21 cellular contexts compared by ENCODE assay signal in genomic region chr21:46540087-46540710, GRCh38.
DNase-seq lines count a peak whose midpoint lies in the region; ATAC-seq and TF ChIP-seq lines count a peak whose summit lies in the region.
"Had no signal": no experiment of that assay in that cellular context is flagged by ENCODE, and none has a peak within 500 bp of the region (broad histone marks: within the 10 kb centered on the region; RNA-seq: fewer than 3 reads in every experiment).

No MANE protein-coding gene starts in this region.

- CTCF ChIA-PET in CD8-positive, alpha-beta memory T cell (lab: Charles Lee) = interaction anchor here (1.1 kb wide), 1 partner anchor 23 kb away, joined by 3 read pairs; no protein-coding TSS in a partner anchor

- H3K36me3 Mint-ChIP-seq in CD8-positive, alpha-beta memory T cell = peaks cover 12 to 90% (median 34%) of the 10 kb centered on the region in 3 donors
- H3K36me3 Mint-ChIP-seq in effector memory CD8-positive, alpha-beta T cell (ENCODE audit: insufficient read depth) = peaks cover 51% of the 10 kb centered on the region
- peaks cover 10 to 83% (median 70%) of the 10 kb centered on the region in 3 donors for H3K36me3 Mint-ChIP-seq in naive thymus-derived CD8-positive, alpha-beta T cell

- H3K9me3 ChIP-seq in CD8-positive, alpha-beta memory T cell (ENCODE audit: low read length) = no peaks in the 10 kb centered on the region
- H3K9me3 ChIP-seq in WERI-Rb-1 (ENCODE audit: severe bottlenecking) = no peaks in the 10 kb centered on the region
- H3K9me3 ChIP-seq: upper lobe of left lung had no signal

- peak; percentile 88 for ATAC-seq in effector memory CD8-positive, alpha-beta T cell (replicated peaks)
- no peak for ATAC-seq in naive thymus-derived CD8-positive, alpha-beta T cell
- ATAC-seq: activated CD8-positive, alpha-beta memory T cell treated with anti-CD3 and anti-CD28 coated beads, Interleukin-2, amount 10 ng/mL, durations not matched to agents 7 days and 5 days; foreskin keratinocyte had no signal

- H3K9me3 Mint-ChIP-seq in CD8-positive, alpha-beta memory T cell = no peaks in the 10 kb centered on the region
- no peaks in the 10 kb centered on the region for H3K9me3 Mint-ChIP-seq in effector memory CD8-positive, alpha-beta T cell
- H3K9me3 Mint-ChIP-seq in naive thymus-derived CD8-positive, alpha-beta T cell = no peaks in the 10 kb centered on the region
- H3K9me3 Mint-ChIP-seq: central memory CD8-positive, alpha-beta T cell; HFFc6 had no signal

- H3K27me3 ChIP-seq in CD8-positive, alpha-beta memory T cell (ENCODE audit: insufficient read depth, low read length, poor library complexity, severe bottlenecking) = no peaks in the 10 kb centered on the region
- no peaks in the 10 kb centered on the region for H3K27me3 ChIP-seq in WERI-Rb-1 (ENCODE audit: insufficient read depth, low read depth, severe bottlenecking)
- H3K27me3 ChIP-seq: foreskin keratinocyte, upper lobe of left lung had no signal

- POLR2A ChIA-PET in CD8-positive, alpha-beta memory T cell (lab: Charles Lee) = no interaction called here
- POLR2A ChIA-PET in naive thymus-derived CD8-positive, alpha-beta T cell (lab: Charles Lee) = interaction anchor here (0.6 to 4.9 kb wide), 4 partner anchors 9 to 12 kb away, joined by 4 to 37 read pairs (median 9); no protein-coding TSS in a partner anchor

- H3K27ac ChIP-seq in CD8-positive, alpha-beta memory T cell (ENCODE audit: low read depth, low read length) = no peak overlapping the region
- no peak overlapping the region for H3K27ac ChIP-seq in WERI-Rb-1
- H3K27ac ChIP-seq: foreskin keratinocyte had no signal

- H3K4me1 Mint-ChIP-seq in CD8-positive, alpha-beta memory T cell = peaks cover 3 to 64% (median 11%) of the 10 kb centered on the region in 3 donors
- H3K4me1 Mint-ChIP-seq in effector memory CD8-positive, alpha-beta T cell (ENCODE audit: low read depth in 2 of 2) = peaks cover 0 to 60% of the 10 kb centered on the region in 2 donors
- H3K4me1 Mint-ChIP-seq in naive thymus-derived CD8-positive, alpha-beta T cell = peaks cover 24 to 97% (median 88%) of the 10 kb centered on the region in 4 donors
- H3K4me1 Mint-ChIP-seq: activated CD8-positive, alpha-beta memory T cell treated with anti-CD3 and anti-CD28 coated beads, Interleukin-2, amount 10 ng/mL, durations not matched to agents 7 days and 5 days had no signal

- H3K4me3 Mint-ChIP-seq in CD8-positive, alpha-beta memory T cell = peak overlapping the region in 4 of 7 donors; percentile 11 to 79 (median 72)
- peak overlapping the region in 1 of 2 donors; percentile 45 for H3K4me3 Mint-ChIP-seq in effector memory CD8-positive, alpha-beta T cell
- peak overlapping the region in 6 of 10 donors; percentile 4 to 77 (median 54) for H3K4me3 Mint-ChIP-seq in naive thymus-derived CD8-positive, alpha-beta T cell
- H3K4me3 Mint-ChIP-seq: activated CD8-positive, alpha-beta memory T cell treated with anti-CD3 and anti-CD28 coated beads, Interleukin-2, amount 10 ng/mL, durations not matched to agents 7 days and 5 days; central memory CD8-positive, alpha-beta T cell; HFFc6 had no signal

- no peak for TF ChIP-seq CTCF in WERI-Rb-1 (IDR thresholded peaks at IDR 0.05; ENCODE audit: low read depth, low read length)

- peaks cover 33% of the 10 kb centered on the region for H3K36me3 ChIP-seq in CD8-positive, alpha-beta memory T cell (ENCODE audit: insufficient read depth, low read length)
- H3K36me3 ChIP-seq in WERI-Rb-1 = peaks cover 69% of the 10 kb centered on the region

- no peaks in the 10 kb centered on the region for H3K27me3 Mint-ChIP-seq in CD8-positive, alpha-beta memory T cell
- H3K27me3 Mint-ChIP-seq in effector memory CD8-positive, alpha-beta T cell = no peaks in the 10 kb centered on the region
- no peaks in the 10 kb centered on the region for H3K27me3 Mint-ChIP-seq in naive thymus-derived CD8-positive, alpha-beta T cell
- H3K27me3 Mint-ChIP-seq: activated CD8-positive, alpha-beta memory T cell treated with anti-CD3 and anti-CD28 coated beads, Interleukin-2, amount 10 ng/mL, durations not matched to agents 7 days and 5 days; central memory CD8-positive, alpha-beta T cell had no signal

- peak; percentile 54 for DNase-seq in activated CD8-positive, alpha-beta memory T cell treated with anti-CD3 and anti-CD28 coated beads for 24 hours
- DNase-seq in activated CD8-positive, alpha-beta memory T cell treated with anti-CD3 and anti-CD28 coated beads, Interleukin-2, amount 50 U/mL, for 48 hours = no peak
- DNase-seq in CD8-positive, alpha-beta memory T cell = peak in 1 of 5 donors; percentile 61
- peak in 2 of 3 experiments; percentile 31 to 42 for DNase-seq in effector memory CD8-positive, alpha-beta T cell
- peak in 1 of 10 donors; percentile 47 for DNase-seq in naive thymus-derived CD8-positive, alpha-beta T cell
- DNase-seq in occipital lobe (lab: John Stamatoyannopoulos, UW) = no peak
- DNase-seq in KG1 (lab: John Stamatoyannopoulos, UW) = no peak
- DNase-seq in WERI-Rb-1 = no peak
- DNase-seq: activated CD4-positive, CD25-positive, alpha-beta regulatory T cell treated with anti-CD3 and anti-CD28 coated beads, Interleukin-2, amount 50 U/mL, for 72 hours; activated CD8-positive, alpha-beta memory T cell treated with anti-CD3 and anti-CD28 coated beads, Interleukin-2, amount 10 ng/mL, durations not matched to agents 7 days and 5 days; activated gamma-delta T cell treated with Interleukin-2 at 50 U/mL for 16 hours; aorta; erythroblast; foreskin keratinocyte; HFFc6; NCI-H1694 treated with DMSO at 0.1 percent for 48 hours; NCI-H2227 treated with DMSO at 0.1 percent for 48 hours; stimulated activated CD4-positive, alpha-beta T cell treated with anti-CD3 and anti-CD28 coated beads, Interleukin-4, amount 100 ng/mL, for 4 hours; upper lobe of left lung had no signal

- H3K4me3 ChIP-seq in CD8-positive, alpha-beta memory T cell (ENCODE audit: low read length) = no peak overlapping the region
- no peak overlapping the region for H3K4me3 ChIP-seq in WERI-Rb-1 (ENCODE audit: low read depth, low read length)
- H3K4me3 ChIP-seq: lung, upper lobe of left lung had no signal

- H3K4me1 ChIP-seq in CD8-positive, alpha-beta memory T cell (ENCODE audit: insufficient read depth, low read length) = peaks cover 72% of the 10 kb centered on the region
- H3K4me1 ChIP-seq: foreskin keratinocyte had no signal

- peak overlapping the region in 7 of 8 donors; percentile 17 to 93 (median 83) for H3K27ac Mint-ChIP-seq in CD8-positive, alpha-beta memory T cell
- H3K27ac Mint-ChIP-seq in effector memory CD8-positive, alpha-beta T cell = peak overlapping the region in 1 of 2 donors; percentile 62
- H3K27ac Mint-ChIP-seq in naive thymus-derived CD8-positive, alpha-beta T cell = peak overlapping the region; percentile 30 to 95 (median 88)
- H3K27ac Mint-ChIP-seq: activated CD8-positive, alpha-beta memory T cell treated with anti-CD3 and anti-CD28 coated beads, Interleukin-2, amount 10 ng/mL, durations not matched to agents 7 days and 5 days; HFFc6 had no signal

Comparison
In these comparisons a context has a peak if more than half of its experiments do, and no peak if none do; other contexts are left out.
1. DNase-seq: peak in activated CD8-positive, alpha-beta memory T cell treated with anti-CD3 and anti-CD28 coated beads for 24 hours (single experiment) and effector memory CD8-positive, alpha-beta T cell (2 of 3); none in activated CD8-positive, alpha-beta memory T cell treated with anti-CD3 and anti-CD28 coated beads, Interleukin-2, amount 50 U/mL, for 48 hours (single experiment), occipital lobe (single experiment), KG1 (single experiment) and WERI-Rb-1 (single experiment).